9 cellular contexts compared by ENCODE assay signal in the genomic region with DNA sequence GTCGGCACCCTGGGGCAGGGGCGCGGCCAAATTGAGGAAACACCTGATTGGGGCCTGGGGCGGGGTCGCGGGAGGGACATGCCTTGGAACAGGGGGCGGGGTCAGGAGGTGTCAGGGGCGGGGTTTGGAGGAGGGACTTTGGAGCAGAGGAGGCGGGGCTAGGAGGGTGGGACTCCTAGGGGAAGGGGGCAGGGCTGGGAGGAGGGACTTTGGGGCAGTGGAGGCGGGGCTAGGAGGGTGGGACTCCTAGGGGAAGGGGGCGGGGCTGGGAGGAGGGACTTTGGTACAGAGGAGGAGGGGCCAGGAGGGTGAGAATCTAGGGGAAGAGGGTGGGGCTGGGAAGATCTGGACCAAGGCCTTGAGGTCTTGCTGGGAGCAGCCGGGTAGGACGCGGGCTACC. TPM values are rescaled to one million over a fixed set of nuclear protein-coding genes. Genes with fewer than 3 reads are reported as not detected.
DNase-seq lines count a peak whose midpoint lies in the region; ATAC-seq and TF ChIP-seq lines count a peak whose summit lies in the region.
"Had no signal": no experiment of that assay in that cellular context is flagged by ENCODE, and none has a peak within 500 bp of the region (broad histone marks: within the 10 kb centered on the region; RNA-seq: fewer than 3 reads in every experiment).

No MANE protein-coding gene starts in this region.

- no peaks in the 10 kb centered on the region for H3K36me3 Mint-ChIP-seq in activated CD8-positive, alpha-beta T cell treated with anti-CD3 and anti-CD28 coated beads, Interleukin-2, amount 10 ng/mL, durations not matched to agents 7 days and 5 days (ENCODE audit: low read depth)

- H3K9me3 ChIP-seq in DND-41 (ENCODE audit: insufficient read depth, low read length, severe bottlenecking) (no peaks in the 10 kb centered on the region), tibial nerve (no peaks in the 10 kb centered on the region)

- H3K4me3 ChIP-seq in DND-41 (ENCODE audit: low read depth in 1 of 2, low read length in 2 of 2): no peak overlapping the region
- peak overlapping the region; percentile 10 for H3K4me3 ChIP-seq in epithelial cell of esophagus (ENCODE audit: low read length)
- H3K4me3 ChIP-seq in tibial nerve: peak overlapping the region in 2 of 4 donors; percentile 13 to 36

- no peak for TF ChIP-seq EP300 in tibial nerve (IDR thresholded peaks at IDR 0.05)

- H3K27me3 ChIP-seq in DND-41 (ENCODE audit: insufficient read depth, low read length, poor library complexity) (no peaks in the 10 kb centered on the region), tibial nerve (peaks cover 0 to 67% of the 10 kb centered on the region in 2 donors)

- H3K36me3 ChIP-seq in DND-41 (ENCODE audit: insufficient read depth, low read length) (no peaks in the 10 kb centered on the region), tibial nerve (no peaks in the 10 kb centered on the region)

- H3K4me1 ChIP-seq in DND-41 (ENCODE audit: insufficient read depth, low read length) (no peaks in the 10 kb centered on the region), tibial nerve (peaks cover 0 to 17% (median 2%) of the 10 kb centered on the region in 4 donors)

- H3K4me2 ChIP-seq in DND-41 (ENCODE audit: insufficient read depth, low read length): no peak overlapping the region

- H3K27ac Mint-ChIP-seq in activated CD8-positive, alpha-beta T cell treated with anti-CD3 and anti-CD28 coated beads, Interleukin-2, amount 10 ng/mL, durations not matched to agents 7 days and 5 days: no peak overlapping the region

- TF ChIP-seq CTCF in DND-41 (IDR thresholded peaks at IDR 0.05; ENCODE audit: borderline replicate concordance, extremely low read depth, low read length, poor library complexity, severe bottlenecking) (no peak), epithelial cell of esophagus (IDR thresholded peaks at IDR 0.05; ENCODE audit: insufficient read depth, low read depth, low read length, missing control alignments) (no peak), tibial nerve (IDR thresholded peaks at IDR 0.05) (no peak)

- peak overlapping the region; percentile 22 for H3K4me3 Mint-ChIP-seq in activated CD8-positive, alpha-beta T cell treated with anti-CD3 and anti-CD28 coated beads, Interleukin-2, amount 10 ng/mL, durations not matched to agents 7 days and 5 days

- no peaks in the 10 kb centered on the region for H3K79me2 ChIP-seq in DND-41 (ENCODE audit: insufficient read depth, low read length)

- TF ChIP-seq POLR2A in tibial nerve (IDR thresholded peaks at IDR 0.05): no peak

- POLR2A ChIA-PET in activated CD8-positive, alpha-beta T cell treated with anti-CD3 and anti-CD28 coated beads, Interleukin-2, amount 10 ng/mL, durations not matched to agents 7 days and 5 days (lab: Charles Lee): no interaction called here

- H3K27me3 Mint-ChIP-seq in activated CD8-positive, alpha-beta T cell treated with anti-CD3 and anti-CD28 coated beads, Interleukin-2, amount 10 ng/mL, durations not matched to agents 7 days and 5 days (ENCODE audit: low read depth): peaks cover 31% of the 10 kb centered on the region

- peak; percentile 62; the same call in 2 of the 3 replicates for ATAC-seq in DND-41 (ENCODE audit: insufficient read depth, low read depth)
- peak; percentile 61 for ATAC-seq in activated CD8-positive, alpha-beta T cell treated with anti-CD3 and anti-CD28 coated beads, Interleukin-2, amount 10 ng/mL, durations not matched to agents 7 days and 5 days
- ATAC-seq in GM18868 (IDR thresholded peaks at IDR 0.05; ENCODE audit: unreplicated experiment): no peak

- 9 to 13% methylated on average over 14 of the region's 14 CpGs for whole genome bisulfite sequencing in tibial nerve, 2 donors

- CTCF ChIA-PET in activated CD8-positive, alpha-beta T cell treated with anti-CD3 and anti-CD28 coated beads, Interleukin-2, amount 10 ng/mL, durations not matched to agents 7 days and 5 days (lab: Charles Lee): interaction anchor here (1.4 to 1.8 kb wide), 2 partner anchors 12 to 24 kb away, joined by 8 to 10 read pairs; a partner anchor contains a TSS

- no peak overlapping the region for H2AFZ ChIP-seq in DND-41 (ENCODE audit: low read depth, low read length)

- H3K4me1 Mint-ChIP-seq in activated CD8-positive, alpha-beta T cell treated with anti-CD3 and anti-CD28 coated beads, Interleukin-2, amount 10 ng/mL, durations not matched to agents 7 days and 5 days (ENCODE audit: low read depth): peaks cover 38% of the 10 kb centered on the region

- H3K9me3 Mint-ChIP-seq in activated CD8-positive, alpha-beta T cell treated with anti-CD3 and anti-CD28 coated beads, Interleukin-2, amount 10 ng/mL, durations not matched to agents 7 days and 5 days (ENCODE audit: insufficient read depth): no peaks in the 10 kb centered on the region

- DNase-seq in DND-41 (peak; percentile 72), NCI-H2029 treated with DMSO at 0.1 percent for 48 hours (lab: John Stamatoyannopoulos, UW) (peak; percentile 67), epithelial cell of esophagus (ENCODE audit: low read depth) (peak; percentile 89), occipital lobe (lab: John Stamatoyannopoulos, UW) (peak; percentile 13), tibial nerve (ENCODE audit: low spot score in 2 of 2) (peak; percentile 55 to 74), 8988T (no peak)
- peak; percentile 85 for DNase-seq in activated CD8-positive, alpha-beta T cell treated with anti-CD3 and anti-CD28 coated beads, Interleukin-2, amount 10 ng/mL, durations not matched to agents 7 days and 5 days

- H3K27ac ChIP-seq in DND-41 (ENCODE audit: low read length) (no peak overlapping the region), tibial nerve (no peak overlapping the region)

- no peaks in the 10 kb centered on the region for H4K20me1 ChIP-seq in DND-41 (ENCODE audit: insufficient read depth, low read length)

- no peak overlapping the region for H3K9ac ChIP-seq in DND-41 (ENCODE audit: low read depth, low read length)

RNA-seq across cellular contexts. Expression of a gene that starts 21.9 kb away (rescaled TPM):
- under 1 TPM; 0.05 to 0.08 TPM for total RNA-seq in activated CD8-positive, alpha-beta T cell treated with anti-CD3 and anti-CD28 coated beads, Interleukin-2, amount 10 ng/mL, durations not matched to agents 7 days and 5 days
- total RNA-seq in occipital lobe (2.5 TPM), tibial nerve (under 1 TPM; 0.42 to 0.90 (median 0.51) TPM)

RNA-seq across cellular contexts. Expression of a gene that starts 24.0 kb away (rescaled TPM):
- 10 to 100 TPM; 70.3 to 71.3 TPM for total RNA-seq in activated CD8-positive, alpha-beta T cell treated with anti-CD3 and anti-CD28 coated beads, Interleukin-2, amount 10 ng/mL, durations not matched to agents 7 days and 5 days
- total RNA-seq in occipital lobe (21.8 TPM), tibial nerve (10 to 100 TPM; 51.3 to 78.6 (median 65.8) TPM)

RNA-seq across cellular contexts. Expression of a gene that starts 30.4 kb away (rescaled TPM):
- total RNA-seq in activated CD8-positive, alpha-beta T cell treated with anti-CD3 and anti-CD28 coated beads, Interleukin-2, amount 10 ng/mL, durations not matched to agents 7 days and 5 days: 10 to 100 TPM; 46.4 to 50.4 TPM
- total RNA-seq in occipital lobe (9.7 TPM), tibial nerve (10 to 100 TPM; 15.1 to 33.1 (median 29.7) TPM)

RNA-seq across cellular contexts. Expression of a gene that starts 40.0 kb away (rescaled TPM):
- 1 to 10 TPM; 1.4 to 1.5 TPM for total RNA-seq in activated CD8-positive, alpha-beta T cell treated with anti-CD3 and anti-CD28 coated beads, Interleukin-2, amount 10 ng/mL, durations not matched to agents 7 days and 5 days
- total RNA-seq in occipital lobe (0.47 TPM), tibial nerve (1 to 10 TPM in 2 of 4 donors, under 1 TPM in 2; 0.44 to 4.1 (median 1.5) TPM)

RNA-seq across cellular contexts. Expression of a gene that starts 51.2 kb away (rescaled TPM):
- total RNA-seq in activated CD8-positive, alpha-beta T cell treated with anti-CD3 and anti-CD28 coated beads, Interleukin-2, amount 10 ng/mL, durations not matched to agents 7 days and 5 days: not detected
- total RNA-seq in occipital lobe: not detected
- total RNA-seq in tibial nerve: not detected
- total RNA-seq: HT1080 had no signal
